Comparison of ENCODE assay signal across 8 cellular contexts in the genomic region with DNA sequence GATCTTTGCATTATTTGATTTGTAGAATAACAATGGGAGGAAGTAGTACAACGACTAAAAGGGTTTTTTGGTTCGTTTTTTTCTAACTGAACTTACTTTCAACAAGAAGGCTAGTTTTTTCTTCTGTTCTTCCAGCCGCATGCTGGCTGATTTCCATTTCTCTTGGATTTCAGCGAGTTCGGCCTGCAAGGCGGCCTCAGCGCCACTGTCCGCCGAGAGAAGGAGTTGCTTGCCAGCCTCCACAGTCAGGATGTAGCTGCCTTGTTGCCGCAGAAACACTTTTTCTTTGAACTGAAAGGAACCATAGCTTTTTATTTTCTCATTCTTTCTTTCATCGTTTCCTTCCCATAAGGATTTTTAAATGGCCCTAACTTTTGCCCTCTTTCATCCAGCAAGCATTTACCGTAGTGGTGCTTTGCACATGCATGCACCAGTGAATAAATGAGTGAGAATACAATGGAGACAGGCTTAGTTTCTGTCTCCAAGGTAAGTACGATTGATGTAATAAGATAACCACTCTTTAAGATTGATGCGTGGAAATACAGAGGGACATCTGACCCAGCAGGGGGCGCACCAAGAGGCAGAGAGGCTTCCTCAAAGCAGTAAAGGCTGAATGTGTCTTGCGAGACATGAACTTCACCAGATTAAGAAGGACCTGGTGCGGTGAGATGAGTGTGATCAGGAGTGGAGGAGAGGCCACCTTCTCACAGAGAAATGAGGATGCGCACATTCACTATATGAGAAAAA.
DNase-seq lines count a peak whose midpoint lies in the region; ATAC-seq and TF ChIP-seq lines count a peak whose summit lies in the region.

No MANE protein-coding gene starts in this region.

- no peaks in the 10 kb centered on the region for H3K79me2 ChIP-seq in DND-41 (ENCODE audit: insufficient read depth, low read length)

- TF ChIP-seq EP300 in stomach (IDR thresholded peaks at IDR 0.05), result no peak

- H4K20me1 ChIP-seq in DND-41 (ENCODE audit: insufficient read depth, low read length), result no peaks in the 10 kb centered on the region

- TF ChIP-seq CTCF in DND-41 (IDR thresholded peaks at IDR 0.05; ENCODE audit: borderline replicate concordance, extremely low read depth, low read length, poor library complexity, severe bottlenecking) (peak; percentile 49), NB4 (IDR thresholded peaks at IDR 0.05; ENCODE audit: low read depth, low read length) (peak; percentile 74), adrenal gland (IDR thresholded peaks at IDR 0.05) (peak in 5 of 6 experiments; percentile 12 to 38 (median 30)), stomach (IDR thresholded peaks at IDR 0.05) (peak in 1 of 7 experiments; percentile 23)

- H3K36me3 ChIP-seq in DND-41 (ENCODE audit: insufficient read depth, low read length) (peaks cover 48% of the 10 kb centered on the region; the same call in 1 of the 2 replicates), adrenal gland (replicated peaks in 1 of 2) (peaks cover 0 to 46% of the 10 kb centered on the region in 2 donors), stomach (peaks cover 27 to 93% (median 81%) of the 10 kb centered on the region in 4 donors)

- H3K27ac ChIP-seq in DND-41 (ENCODE audit: low read length) (no peak overlapping the region), adrenal gland (no peak overlapping the region), stomach (no peak overlapping the region)

- no peak for ATAC-seq in DND-41 (ENCODE audit: insufficient read depth, low read depth)
- peak; percentile 48 for ATAC-seq in left lobe of liver

- no peak overlapping the region for H3K4me2 ChIP-seq in DND-41 (ENCODE audit: insufficient read depth, low read length)

- H3K4me1 ChIP-seq in DND-41 (ENCODE audit: insufficient read depth, low read length) (no peaks in the 10 kb centered on the region), adrenal gland (replicated peaks in 1 of 2) (peaks cover 0 to 3% of the 10 kb centered on the region in 2 donors), stomach (no peaks in the 10 kb centered on the region)

- intact Hi-C loops in adrenal gland (cut with DNase I) (no loop called here), stomach (cut with DNase I; ENCODE audit: low total_unique reads) (no loop called here)

- H3K9me3 ChIP-seq in DND-41 (ENCODE audit: insufficient read depth, low read length, severe bottlenecking) (no peaks in the 10 kb centered on the region), adrenal gland (replicated peaks in 1 of 3) (no peaks in the 10 kb centered on the region), stomach (no peaks in the 10 kb centered on the region)

- H2AFZ ChIP-seq in DND-41 (ENCODE audit: low read depth, low read length), result no peak overlapping the region

- H3K4me3 ChIP-seq in DND-41 (ENCODE audit: low read depth in 1 of 2, low read length in 2 of 2) (no peak overlapping the region), NB4 (ENCODE audit: low read depth, low read length) (no peak overlapping the region), adrenal gland (no peak overlapping the region), stomach (no peak overlapping the region)

- peak; percentile 12 for DNase-seq in DND-41
- DNase-seq in NB4 (ENCODE audit: low read depth), result peak; percentile 55
- peak in 1 of 7 donors; percentile 11 for DNase-seq in adrenal gland
- no peak for DNase-seq in left lobe of liver (ENCODE audit: low spot score)
- DNase-seq in stomach, result peak; percentile 29
- DNase-seq in NCI-H2171 (lab: John Stamatoyannopoulos, UW), result no peak
- no peak for DNase-seq in amniotic stem cell (lab: John Stamatoyannopoulos, UW)
- no peak for DNase-seq in RKO (ENCODE audit: low spot score)

- no peak for TF ChIP-seq POLR2A in NB4 (IDR thresholded peaks at IDR 0.05; ENCODE audit: extremely low read depth, insufficient read length)
- no peak for TF ChIP-seq POLR2A in adrenal gland (IDR thresholded peaks at IDR 0.05)
- TF ChIP-seq POLR2A in stomach (IDR thresholded peaks at IDR 0.05), result no peak

- H3K27me3 ChIP-seq in DND-41 (ENCODE audit: insufficient read depth, low read length, poor library complexity) (no peaks in the 10 kb centered on the region), adrenal gland (no peaks in the 10 kb centered on the region), stomach (no peaks in the 10 kb centered on the region)

- WGBS in adrenal gland, 4 donors, result 89 to 91% (median 90%) methylated on average over 18 of the region's 18 CpGs
- WGBS in stomach, 5 donors, result 87 to 93% (median 90%) methylated on average over 18 of the region's 18 CpGs

- H3K9ac ChIP-seq in DND-41 (ENCODE audit: low read depth, low read length), result no peak overlapping the region

Comparison
In these comparisons a context has a peak if more than half of its experiments do, and no peak if none do; other contexts are left out.
1. DNase-seq: peak in DND-41 (single experiment), NB4 (single experiment) and stomach (single experiment); none in left lobe of liver (single experiment), NCI-H2171 (single experiment), amniotic stem cell (single experiment) and RKO (single experiment).